Comparison of ENCODE assay signal across 8 cellular contexts in the genomic region with DNA sequence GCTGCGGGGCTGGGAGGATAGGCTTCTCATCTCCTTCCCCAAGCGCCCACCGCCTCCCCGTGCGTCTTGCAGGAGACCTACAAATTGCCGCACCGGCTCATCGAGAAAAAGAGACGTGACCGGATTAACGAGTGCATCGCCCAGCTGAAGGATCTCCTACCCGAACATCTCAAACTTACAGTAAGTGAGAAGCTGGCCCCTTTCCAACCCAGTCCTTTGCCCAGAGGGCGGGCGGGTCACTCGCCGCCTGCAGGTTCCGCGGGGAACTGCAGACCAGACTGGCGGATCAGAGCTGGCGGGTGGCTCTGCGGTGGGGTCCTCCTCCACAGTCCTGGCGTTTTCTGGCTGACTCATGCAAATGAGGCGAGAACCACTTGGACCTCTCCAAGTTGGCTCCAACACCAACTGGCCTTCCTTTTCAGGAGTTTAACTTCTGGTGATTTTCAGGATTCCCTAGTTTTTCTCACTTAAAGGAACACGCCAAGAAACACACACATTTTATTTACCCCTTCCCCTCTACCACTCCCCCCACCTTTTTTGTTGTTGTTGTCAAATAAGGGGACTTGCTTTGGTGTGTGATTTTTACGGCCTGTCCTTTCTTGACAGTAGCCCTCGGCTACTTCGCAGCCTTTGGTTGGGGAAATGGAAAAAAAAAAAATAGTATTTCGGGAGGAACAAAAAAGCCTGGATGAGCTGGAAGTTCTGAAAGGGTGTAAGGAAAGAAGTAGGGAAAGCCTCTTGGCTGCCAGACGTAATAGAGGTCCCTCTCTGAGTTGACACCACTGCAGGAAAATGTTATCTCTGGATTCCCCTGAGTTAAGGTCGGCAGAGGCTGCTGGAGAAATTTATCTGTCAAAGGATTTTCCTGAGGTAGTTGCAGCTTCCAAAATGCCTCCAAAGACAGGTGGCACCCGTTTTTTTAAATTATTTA. TPM values are rescaled to one million over a fixed set of nuclear protein-coding genes. Genes with fewer than 3 reads are reported as not detected.
DNase-seq lines count a peak whose midpoint lies in the region; ATAC-seq and TF ChIP-seq lines count a peak whose summit lies in the region.

No MANE protein-coding gene starts in this region.

- H3K27ac ChIP-seq in SU-DHL-6 (ENCODE audit: low read depth, low read length) = peak overlapping the region; percentile 77
- H3K27ac ChIP-seq in parathyroid adenoma = peak overlapping the region; percentile 98
- H3K27ac ChIP-seq in thyroid gland = peak overlapping the region; percentile 96 to 100 (median 100)

- 11 to 15% methylated on average over 27 to 32 of the region's 32 CpGs for WGBS in thyroid gland, 2 donors

- H2AFZ ChIP-seq in SU-DHL-6 (ENCODE audit: low read depth, low read length, severe bottlenecking) (peak overlapping the region; percentile 83), parathyroid adenoma (peak overlapping the region; percentile 74)

- peak overlapping the region; percentile 71 for H3K9ac ChIP-seq in SU-DHL-6 (ENCODE audit: low read length)
- H3K9ac ChIP-seq in parathyroid adenoma = peak overlapping the region; percentile 86

- H3K27me3 ChIP-seq in SU-DHL-6 (ENCODE audit: low read length) (no peaks in the 10 kb centered on the region), parathyroid adenoma (ENCODE audit: control insufficient read depth, insufficient read depth, low read length) (no peaks in the 10 kb centered on the region), thyroid gland (no peaks in the 10 kb centered on the region)

- H3K4me3 ChIP-seq in SU-DHL-6 (ENCODE audit: insufficient read depth, low read length, poor library complexity, severe bottlenecking) (peak overlapping the region; percentile 79), parathyroid adenoma (ENCODE audit: low read depth, low read length) (peak overlapping the region; percentile 100), thyroid gland (replicated peaks in 1 of 3) (peak overlapping the region; percentile 61 to 84 (median 67))

- DNase-seq in AG20443 (ENCODE audit: low spot score) (peak; percentile 85), Right ventricle myocardium superior (peak; percentile 94), thyroid gland (peak; percentile 92 to 95)
- peak; percentile 84 for DNase-seq in activated naive CD8-positive, alpha-beta T cell treated with anti-CD3 and anti-CD28 coated beads, Interleukin-2, amount 50 U/mL, for 16 hours (ENCODE audit: low read depth, low spot score)

- no peaks in the 10 kb centered on the region for H3K9me2 ChIP-seq in SU-DHL-6 (replicated peaks; ENCODE audit: insufficient read depth, low read length)

- H3K4me1 ChIP-seq in parathyroid adenoma (peaks cover 19% of the 10 kb centered on the region), thyroid gland (peaks cover 50 to 66% of the 10 kb centered on the region in 2 donors)

- peak; percentile 9 for ATAC-seq in GM19324 (IDR thresholded peaks at IDR 0.05; ENCODE audit: low FRiP score, unreplicated experiment)
- ATAC-seq in Right ventricle myocardium superior (ENCODE audit: poor library complexity) = peak; percentile 28

- peaks cover 25% of the 10 kb centered on the region; the same call in 1 of the 2 replicates for H3F3A ChIP-seq in SU-DHL-6 (ENCODE audit: insufficient read depth)

- intact Hi-C loops in Right ventricle myocardium superior (cut with DNase I) = loop anchor here (5.0 kb wide), 1 partner anchor 37 kb away; no protein-coding TSS in a partner anchor
- intact Hi-C loops in thyroid gland (cut with DNase I) = no loop called here

- H3K4me2 ChIP-seq in SU-DHL-6 (ENCODE audit: low read depth, low read length, poor library complexity, severe bottlenecking) (peak overlapping the region; percentile 71), parathyroid adenoma (ENCODE audit: low read length) (peak overlapping the region; percentile 79)

- peaks cover 18% of the 10 kb centered on the region for H3K36me3 ChIP-seq in SU-DHL-6 (ENCODE audit: low read length)
- H3K36me3 ChIP-seq in parathyroid adenoma (ENCODE audit: control insufficient read depth, insufficient read depth, low read length) = no peaks in the 10 kb centered on the region
- H3K36me3 ChIP-seq in thyroid gland = no peaks in the 10 kb centered on the region

- peak in 1 of 2 donors; percentile 57 for TF ChIP-seq POLR2A in thyroid gland (IDR thresholded peaks at IDR 0.05)

- TF ChIP-seq CTCF in LNCAP (IDR thresholded peaks at IDR 0.05) (peak; percentile 96), SU-DHL-6 (IDR thresholded peaks at IDR 0.05; ENCODE audit: insufficient read depth, low read length, poor library complexity, severe bottlenecking) (peak; percentile 83), parathyroid adenoma (IDR thresholded peaks at IDR 0.05) (peak; percentile 100), thyroid gland (IDR thresholded peaks at IDR 0.05) (peak; percentile 92 to 98 (median 96))

- H3K9me3 ChIP-seq in SU-DHL-6 (ENCODE audit: insufficient read depth, low read length) (no peaks in the 10 kb centered on the region), parathyroid adenoma (ENCODE audit: control insufficient read depth, low read length) (no peaks in the 10 kb centered on the region), thyroid gland (no peaks in the 10 kb centered on the region)

- H3K79me2 ChIP-seq in SU-DHL-6 (ENCODE audit: insufficient read depth, low read length) (no peaks in the 10 kb centered on the region; the same call in 1 of the 2 replicates), parathyroid adenoma (peaks cover 11% of the 10 kb centered on the region)

- H4K20me1 ChIP-seq in SU-DHL-6 (ENCODE audit: low read depth, low read length) = 0 out of 2 replicates have a peak, but pooled peaks cover 6% of the 10 kb centered on the region

RNA-seq across cellular contexts. Expression of gene BHLHE40, which starts 1.3 kb away (rescaled TPM):
- 22.8 TPM for total RNA-seq in Right ventricle myocardium superior
- 10 to 100 TPM; 13.1 to 28.5 (median 20.2) TPM for total RNA-seq in thyroid gland

Comparison
In these comparisons a context has a peak if more than half of its experiments do, and no peak if none do; other contexts are left out.
1. Peak in every context shown above with its lines: DNase-seq, ATAC-seq, H3K4me3 ChIP-seq and H3K27ac ChIP-seq.